8 cellular contexts compared by ENCODE assay signal in genomic region chr16:1414532-1415265, GRCh38. TPM values are rescaled to one million over a fixed set of nuclear protein-coding genes. Genes with fewer than 3 reads are reported as not detected.
DNase-seq lines count a peak whose midpoint lies in the region; ATAC-seq and TF ChIP-seq lines count a peak whose summit lies in the region.

Gene UNKL (minus strand): TSS chr16:1414704. CDS start chr16:1414691, 13 bp downstream.

- 2 to 19% (median 6%) methylated on average over 7 to 72 of the region's 72 CpGs for WGBS in heart left ventricle, 4 donors
- WGBS in transverse colon (ENCODE audit: low coverage in 1 of 2), 2 donors = 3% methylated on average over 17 of the region's 72 CpGs; no CpG with 5 or more reads in 1 of the 2 donors

- no peak for TF ChIP-seq EP300 in transverse colon (IDR thresholded peaks at IDR 0.05; ENCODE audit: low read depth)

- H3K4me1 ChIP-seq in heart left ventricle (peaks cover 3 to 30% (median 17%) of the 10 kb centered on the region in 12 donors), transverse colon (peaks cover 4 to 34% (median 17%) of the 10 kb centered on the region in 4 donors)

- ATAC-seq in heart left ventricle = peak in 3 of 4 donors; percentile 48 to 58 (median 49)

- intact Hi-C loops in heart left ventricle (cut with DNase I) = loop anchor here in 3 of 10 donors (5.0 to 10.0 kb wide), 2 partner anchors 107 to 110 kb away; partner anchors contain the start of gene UBE2I (in 3 of the 3)
- intact Hi-C loops in posterior cingulate gyrus (cut with DNase I) = no loop called here
- intact Hi-C loops in transverse colon (cut with DNase I; ENCODE audit: low total_unique reads) = no loop called here

- TF ChIP-seq CTCF in heart left ventricle (IDR thresholded peaks at IDR 0.05) (no peak), transverse colon (IDR thresholded peaks at IDR 0.05) (no peak)

- no peaks in the 10 kb centered on the region for H3K9me3 ChIP-seq in heart left ventricle
- H3K9me3 ChIP-seq in transverse colon = no peaks in the 10 kb centered on the region

- DNase-seq in SIG-M5 treated with dmso at 0.1 percent for 504 hours (lab: John Stamatoyannopoulos, UW; ENCODE audit: unreplicated experiment) (peak; percentile 31), SIG-M5 (lab: John Stamatoyannopoulos, UW) (no peak), HT1080 (ENCODE audit: low read depth) (no peak), T follicular helper cell (ENCODE audit: low read depth) (peak; percentile 78), heart left ventricle (peak; percentile 79 to 93 (median 83)), posterior cingulate gyrus (peak in 7 of 10 donors; percentile 26 to 94 (median 60)), transverse colon (peak; percentile 85)
- DNase-seq in activated naive CD8-positive, alpha-beta T cell treated with anti-CD3 and anti-CD28 coated beads, Interleukin-2, amount 50 U/mL, for 16 hours (ENCODE audit: low read depth, low spot score) = peak; percentile 64

- H3K36me3 ChIP-seq in heart left ventricle = peaks cover 0 to 31% (median 5%) of the 10 kb centered on the region in 9 donors
- H3K36me3 ChIP-seq in transverse colon = no peaks in the 10 kb centered on the region

- H3K27me3 ChIP-seq in heart left ventricle (no peaks in the 10 kb centered on the region), transverse colon (no peaks in the 10 kb centered on the region)

- in situ Hi-C loops in transverse colon (cut with MboI; ENCODE audit: low pct_ligation_motif_present in 1 of 4, low pct_unique_long_range_greater_than_20kb in 1 of 4, low sequenced_read_pairs in 3 of 4) = no loop called here

- H3K4me3 ChIP-seq in heart left ventricle (peak within 1 kb of the TSS; percentile 74 to 98 (median 96)), transverse colon (peak within 1 kb of the TSS; percentile 86 to 98 (median 92))

- no peak for TF ChIP-seq POLR2A in heart left ventricle (IDR thresholded peaks at IDR 0.05)
- no peak for TF ChIP-seq POLR2A in transverse colon (IDR thresholded peaks at IDR 0.05)

- H3K27ac ChIP-seq in heart left ventricle (peak within 1 kb of the TSS; percentile 47 to 90 (median 84)), transverse colon (peak within 1 kb of the TSS; percentile 86 to 96 (median 92))

RNA-seq across cellular contexts. Expression of gene UNKL, which starts in this region (rescaled TPM):
- total RNA-seq in HT1080 (2014; rRNA removed; shearing (Covaris generic)) = 17.0 and 21.8 TPM in 2 replicates
- 21.2 and 24.3 TPM in 2 replicates for polyA plus RNA-seq in HT1080 (2015; cell fraction: cytosol; rRNA removed)
- 47.3 and 53.9 TPM in 2 replicates for polyA plus RNA-seq in HT1080 (2015; cell fraction: nucleus; rRNA removed)
- 10 to 100 TPM in 4 of 9 donors, 1 to 10 TPM in 5; 4.3 to 18.3 (median 9.4) TPM for total RNA-seq in heart left ventricle
- polyA plus RNA-seq in heart left ventricle = 1 to 10 TPM; 6.2 to 6.3 TPM
- total RNA-seq in transverse colon = 10 to 100 TPM; 15.2 to 86.4 (median 24.2) TPM

Comparison
In these comparisons a context has a peak if more than half of its experiments do, and no peak if none do; other contexts are left out.
1. DNase-seq: peak in SIG-M5 treated with dmso at 0.1 percent for 504 hours (single experiment), T follicular helper cell (single experiment), activated naive CD8-positive, alpha-beta T cell treated with anti-CD3 and anti-CD28 coated beads, Interleukin-2, amount 50 U/mL, for 16 hours (single experiment), heart left ventricle (5 of 5), posterior cingulate gyrus (7 of 10) and transverse colon (single experiment); none in SIG-M5 (single experiment) and HT1080 (single experiment).